ENCODE assay signal across 1 cellular context in the genomic region with DNA sequence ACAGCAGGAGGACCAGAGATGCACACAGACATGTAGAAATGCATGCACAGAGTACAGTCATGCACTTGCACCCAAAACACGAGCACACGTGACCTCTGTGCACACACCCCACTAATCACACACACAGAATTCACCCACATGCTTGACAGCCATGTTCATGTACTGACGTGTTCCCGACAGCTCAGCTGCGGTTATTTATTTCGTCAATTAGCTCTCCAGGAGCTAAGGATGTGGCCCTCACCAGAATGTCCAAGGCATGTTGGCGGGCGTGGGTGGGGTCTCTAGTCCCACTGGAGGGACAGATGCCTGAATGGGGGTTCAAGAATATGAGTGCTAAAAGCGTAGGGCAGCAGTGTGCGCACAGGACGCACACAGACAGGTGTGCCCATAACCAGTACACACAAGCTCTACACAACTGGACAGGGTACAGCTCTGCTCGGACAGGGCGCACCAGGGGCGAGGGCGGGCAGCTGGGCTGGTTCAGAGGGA.
TF ChIP-seq lines count a peak whose summit lies in the region.

No MANE protein-coding gene starts in this region.

TF ChIP-seq in endothelial cell of umbilical vein, 7 proteins besides CTCF, POLR2A, EP300 and RAD21:
- TF ChIP-seq GATA2 (IDR thresholded peaks at IDR 0.05; ENCODE audit: insufficient read depth, insufficient read length, low read depth, low read length) (no peak), POLR2AphosphoS5 (IDR thresholded peaks at IDR 0.05; ENCODE audit: insufficient read depth, low read depth, low read length) (no peak), MYC (IDR thresholded peaks at IDR 0.05; ENCODE audit: low read depth, low read length) (no peak), JUN (IDR thresholded peaks at IDR 0.05; ENCODE audit: borderline replicate concordance, insufficient read depth, insufficient read length, low read depth) (no peak)
